Comparison of ENCODE assay signal across 15 cellular contexts in genomic region chr16:66251406-66252160, GRCh38.
DNase-seq lines count a peak whose midpoint lies in the region; ATAC-seq and TF ChIP-seq lines count a peak whose summit lies in the region.
"Had no signal": no experiment of that assay in that cellular context is flagged by ENCODE, and none has a peak within 500 bp of the region (broad histone marks: within the 10 kb centered on the region; RNA-seq: fewer than 3 reads in every experiment).

No MANE protein-coding gene starts in this region.

- H3K4me3 Mint-ChIP-seq in chondrocyte (ENCODE audit: unreplicated experiment): no peak overlapping the region
- H3K4me3 Mint-ChIP-seq: activated T-helper 17 cell treated with anti-CD3 and anti-CD28 coated beads, Interleukin-2, amount 50 U/mL, for 72 hours; stimulated activated effector memory CD8-positive, alpha-beta T cell treated with anti-CD3 and anti-CD28 coated beads, Interleukin-12 subunit alpha, Interleukin-12 subunit beta, amount 100 ng/mL, for 72 hours had no signal

- intact Hi-C loops in lower lobe of right lung (cut with DNase I) (no loop called here), stomach (cut with DNase I; ENCODE audit: low total_unique reads) (no loop called here)

- H3K27me3 ChIP-seq in lower lobe of right lung (ENCODE audit: low read depth): peaks cover 2% of the 10 kb centered on the region
- H3K27me3 ChIP-seq in stomach: no peaks in the 10 kb centered on the region

- ATAC-seq in lower lobe of right lung (no peak), left lobe of liver (no peak), GM21529 (IDR thresholded peaks at IDR 0.05; ENCODE audit: unreplicated experiment) (no peak), GM18873 (IDR thresholded peaks at IDR 0.05; ENCODE audit: low FRiP score, unreplicated experiment) (no peak)
- ATAC-seq: activated T-helper 17 cell treated with anti-CD3 and anti-CD28 coated beads, Interleukin-2, amount 50 U/mL, for 72 hours; stimulated activated effector memory CD8-positive, alpha-beta T cell treated with anti-CD3 and anti-CD28 coated beads, Interleukin-12 subunit alpha, Interleukin-12 subunit beta, amount 100 ng/mL, for 72 hours had no signal

- POLR2A ChIA-PET in HEK293 (lab: Yijun Ruan, JAX): no interaction called here

- H3K9me3 ChIP-seq in HEK293 (ENCODE audit: control insufficient read depth, insufficient read depth, low read depth, low read length): no peaks in the 10 kb centered on the region
- H3K9me3 ChIP-seq in lower lobe of right lung: no peaks in the 10 kb centered on the region
- no peaks in the 10 kb centered on the region for H3K9me3 ChIP-seq in stomach

- H3K36me3 Mint-ChIP-seq in chondrocyte (ENCODE audit: low read depth): no peaks in the 10 kb centered on the region
- H3K36me3 Mint-ChIP-seq: stimulated activated effector memory CD8-positive, alpha-beta T cell treated with anti-CD3 and anti-CD28 coated beads, Interleukin-12 subunit alpha, Interleukin-12 subunit beta, amount 100 ng/mL, for 72 hours had no signal

- TF ChIP-seq CTCF in HEK293 (tag by site-specific recombination; IDR thresholded peaks at IDR 0.05) (no peak), chondrocyte (IDR thresholded peaks at IDR 0.05) (no peak), lower lobe of right lung (IDR thresholded peaks at IDR 0.05) (no peak), stomach (IDR thresholded peaks at IDR 0.05) (no peak)

- H3K27ac Mint-ChIP-seq in chondrocyte (ENCODE audit: unreplicated experiment): peak overlapping the region; percentile 83
- H3K27ac Mint-ChIP-seq: activated T-helper 17 cell treated with anti-CD3 and anti-CD28 coated beads, Interleukin-2, amount 50 U/mL, for 72 hours; stimulated activated effector memory CD8-positive, alpha-beta T cell treated with anti-CD3 and anti-CD28 coated beads, Interleukin-12 subunit alpha, Interleukin-12 subunit beta, amount 100 ng/mL, for 72 hours had no signal

- H3K4me3 ChIP-seq in HEK293 (ENCODE audit: low read depth, low read length) (no peak overlapping the region), lower lobe of right lung (no peak overlapping the region), stomach (no peak overlapping the region)

- H3K4me1 Mint-ChIP-seq in chondrocyte (ENCODE audit: low read depth): peaks cover 36% of the 10 kb centered on the region
- H3K4me1 Mint-ChIP-seq: activated T-helper 17 cell treated with anti-CD3 and anti-CD28 coated beads, Interleukin-2, amount 50 U/mL, for 72 hours; stimulated activated effector memory CD8-positive, alpha-beta T cell treated with anti-CD3 and anti-CD28 coated beads, Interleukin-12 subunit alpha, Interleukin-12 subunit beta, amount 100 ng/mL, for 72 hours had no signal

- no peaks in the 10 kb centered on the region for H3K36me3 ChIP-seq in HEK293 (ENCODE audit: control insufficient read depth in 2 of 2, insufficient read depth in 1 of 2, low read length in 2 of 2)
- no peaks in the 10 kb centered on the region for H3K36me3 ChIP-seq in lower lobe of right lung
- H3K36me3 ChIP-seq in stomach: no peaks in the 10 kb centered on the region

- 61 to 71% (median 68%) methylated on average over 8 of the region's 8 CpGs for WGBS in stomach, 5 donors

- no peak for TF ChIP-seq POLR2A in stomach (IDR thresholded peaks at IDR 0.05)

- no peaks in the 10 kb centered on the region for H3K9me3 Mint-ChIP-seq in chondrocyte (ENCODE audit: low read depth)
- H3K9me3 Mint-ChIP-seq: activated T-helper 17 cell treated with anti-CD3 and anti-CD28 coated beads, Interleukin-2, amount 50 U/mL, for 72 hours; stimulated activated effector memory CD8-positive, alpha-beta T cell treated with anti-CD3 and anti-CD28 coated beads, Interleukin-12 subunit alpha, Interleukin-12 subunit beta, amount 100 ng/mL, for 72 hours had no signal

- H3K4me1 ChIP-seq in HEK293 (ENCODE audit: control insufficient read depth, insufficient read depth, low read length) (no peaks in the 10 kb centered on the region), lower lobe of right lung (no peaks in the 10 kb centered on the region), stomach (peaks cover 5 to 30% (median 11%) of the 10 kb centered on the region in 4 donors)

- no peak for TF ChIP-seq EP300 in stomach (IDR thresholded peaks at IDR 0.05)

- H3K27me3 Mint-ChIP-seq in chondrocyte (ENCODE audit: low read depth): no peaks in the 10 kb centered on the region

- H3K27ac ChIP-seq in HEK293 (ENCODE audit: extremely low read depth, low read depth, low read length) (no peak overlapping the region), lower lobe of right lung (peak overlapping the region; percentile 62), stomach (peak overlapping the region in 3 of 5 donors; percentile 45 to 51 (median 49))

- CTCF ChIA-PET in HEK293 (lab: Yijun Ruan, JAX): interaction anchor here (0.6 to 1.6 kb wide), 3 partner anchors 8 to 570 kb away, joined by 3 to 5 read pairs (median 4); no protein-coding TSS in a partner anchor

- DNase-seq in chondrocyte (ENCODE audit: low spot score) (no peak), lower lobe of right lung (no peak), stomach (no peak), left lobe of liver (ENCODE audit: low spot score) (no peak), DMS153 (lab: John Stamatoyannopoulos, UW) (no peak)
- DNase-seq: activated CD8-positive, alpha-beta memory T cell treated with anti-CD3 and anti-CD28 coated beads for 24 hours; Karpas-422; NCI-H1436; NCI-H345; SHP77 had no signal

TF ChIP-seq in HEK293, 187 proteins besides CTCF, POLR2A, EP300 and RAD21:
- TF ChIP-seq GLIS1 (tag by site-specific recombination; IDR thresholded peaks at IDR 0.05) (peak; percentile 44), ZNF214 (tag by site-specific recombination; IDR thresholded peaks at IDR 0.05; ENCODE audit: borderline replicate concordance) (no peak), ZNF302 (tag by site-specific recombination; IDR thresholded peaks at IDR 0.05; ENCODE audit: low read depth) (no peak)
